33 cellular contexts compared by ENCODE assay signal in the genomic region with DNA sequence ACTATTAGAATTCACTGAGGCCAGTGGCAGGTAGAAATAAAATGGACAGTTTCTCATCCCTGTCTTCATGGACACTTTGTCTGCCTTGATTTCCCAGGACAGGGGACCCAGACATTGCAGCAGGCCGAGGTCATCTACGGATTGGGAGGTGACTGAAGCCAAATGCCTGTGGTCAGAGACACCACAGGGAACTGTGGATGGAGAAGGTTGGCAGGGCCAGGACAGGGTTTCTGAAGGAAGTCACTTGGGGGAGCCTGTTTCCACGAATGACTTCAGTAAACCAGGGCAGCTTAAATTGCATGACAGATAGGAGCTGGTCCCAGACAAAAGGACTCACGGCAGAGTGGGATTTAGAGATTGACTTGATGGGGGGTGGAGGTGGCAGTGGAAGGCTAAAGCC.
"Had no signal": no experiment of that assay in that cellular context is flagged by ENCODE, and none has a peak within 500 bp of the region (broad histone marks: within the 10 kb centered on the region; RNA-seq: fewer than 3 reads in every experiment).

No MANE protein-coding gene starts in this region.

- H3K4me1 ChIP-seq: adrenal gland had no signal

- H3K27me3 ChIP-seq: adrenal gland, brain microvascular endothelial cell, Peyer's patch had no signal

- H3K4me3 Mint-ChIP-seq: activated B cell treated with CpG ODN at 0.5 μM for 24 hours; activated CD8-positive, alpha-beta T cell treated with anti-CD3 and anti-CD28 coated beads, Interleukin-2, amount 10 ng/mL, durations not matched to agents 7 days and 5 days; activated naive CD4-positive, alpha-beta T cell treated with anti-CD3 and anti-CD28 coated beads for 36 hours; activated T-cell treated with anti-CD3 and anti-CD28 coated beads, Interleukin-2, amount 50 U/mL, for 4 hours; activated T-helper 1 cell treated with anti-CD3 and anti-CD28 coated beads, Interleukin-12 subunit alpha, Interleukin-12 subunit beta, Interleukin-2, Interleukin-4 antibody, amounts not matched to agents 30 ng/mL and 10 ng/mL and 1 ng/mL, durations not matched to agents 14 hours and 24 hours and 36 hours; T-cell had no signal

- H3K4me3 ChIP-seq: adrenal gland, K562, Peyer's patch had no signal

- H3K27ac Mint-ChIP-seq: activated B cell treated with CpG ODN at 0.5 μM for 24 hours; activated CD8-positive, alpha-beta T cell treated with anti-CD3 and anti-CD28 coated beads, Interleukin-2, amount 10 ng/mL, durations not matched to agents 7 days and 5 days; activated naive CD4-positive, alpha-beta T cell treated with anti-CD3 and anti-CD28 coated beads for 36 hours; activated naive CD4-positive, alpha-beta T cell treated with anti-CD3 and anti-CD28 coated beads, Interleukin-2, amount 50 U/mL, for 72 hours; activated T-helper 1 cell treated with anti-CD3 and anti-CD28 coated beads, Interleukin-12 subunit alpha, Interleukin-12 subunit beta, Interleukin-2, Interleukin-4 antibody, amounts not matched to agents 30 ng/mL and 10 ng/mL and 1 ng/mL, durations not matched to agents 14 hours and 24 hours and 36 hours; T-cell had no signal

- H3K27ac ChIP-seq: adrenal gland, brain microvascular endothelial cell, Peyer's patch, RWPE1, VCaP had no signal

- H3K36me3 Mint-ChIP-seq: activated naive CD4-positive, alpha-beta T cell treated with anti-CD3 and anti-CD28 coated beads, Interleukin-2, amount 50 U/mL, for 72 hours; T-cell had no signal

- H3K4me1 Mint-ChIP-seq: activated B cell treated with CpG ODN at 0.5 μM for 24 hours, T-cell had no signal

- FAIRE-seq: K562 had no signal

- H3K27me3 Mint-ChIP-seq: activated B cell treated with CpG ODN at 0.5 μM for 24 hours, T-cell had no signal

- ATAC-seq: activated CD8-positive, alpha-beta T cell treated with anti-CD3 and anti-CD28 coated beads, Interleukin-2, amount 10 ng/mL, durations not matched to agents 7 days and 5 days; activated naive CD4-positive, alpha-beta T cell treated with anti-CD3 and anti-CD28 coated beads, Interleukin-2, amount 50 U/mL, for 72 hours; activated T-cell treated with anti-CD3 and anti-CD28 coated beads, Interleukin-2, amount 50 U/mL, for 4 hours; K562; PC-3; Right ventricle myocardium inferior; SK-N-SH treated with all-trans-retinoic acid at 6 μM for 48 hours; T-cell had no signal

- H3K9me3 Mint-ChIP-seq: activated B cell treated with CpG ODN at 0.5 μM for 24 hours; activated naive CD4-positive, alpha-beta T cell treated with anti-CD3 and anti-CD28 coated beads for 36 hours; activated naive CD4-positive, alpha-beta T cell treated with anti-CD3 and anti-CD28 coated beads, Interleukin-2, amount 50 U/mL, for 72 hours; activated T-cell treated with anti-CD3 and anti-CD28 coated beads, Interleukin-2, amount 50 U/mL, for 4 hours; activated T-helper 1 cell treated with anti-CD3 and anti-CD28 coated beads, Interleukin-12 subunit alpha, Interleukin-12 subunit beta, Interleukin-2, Interleukin-4 antibody, amounts not matched to agents 30 ng/mL and 10 ng/mL and 1 ng/mL, durations not matched to agents 14 hours and 24 hours and 36 hours; T-cell had no signal

- DNase-seq: activated B cell treated with CpG ODN at 0.5 μM for 24 hours; activated CD4-positive, alpha-beta T cell treated with anti-CD3 and anti-CD28 coated beads for 4 hours; activated CD4-positive, alpha-beta T cell treated with anti-CD3 and anti-CD28 coated beads, Interleukin-2, amount 50 U/mL, for 4 hours; activated CD4-positive, CD25-positive, alpha-beta regulatory T cell treated with anti-CD3 and anti-CD28 coated beads, Interleukin-2, amount 50 U/mL, for 72 hours; activated CD8-positive, alpha-beta T cell treated with anti-CD3 and anti-CD28 coated beads, Interleukin-2, amount 10 ng/mL, durations not matched to agents 7 days and 5 days; activated gamma-delta T cell treated with Interleukin-2 at 50 U/mL for 16 hours; activated naive CD4-positive, alpha-beta T cell treated with anti-CD3 and anti-CD28 coated beads for 36 hours; activated T-cell treated with anti-CD3 and anti-CD28 coated beads for 4 hours; activated T-cell treated with anti-CD3 and anti-CD28 coated beads, Interleukin-2, amount 50 U/mL, for 4 hours; adrenal gland; brain microvascular endothelial cell; central memory CD4-positive, alpha-beta T cell; NCI-H1105; NCI-H1417 treated with DMSO at 0.1 percent for 48 hours; NCI-H2081; NCI-H2227 treated with DMSO at 0.1 percent for 48 hours; NCI-H446; NCI-H510A treated with DMSO at 0.1 percent for 48 hours; NCI-H526 treated with DMSO at 0.1 percent for 48 hours; NCI-H774; PC-3; Peyer's patch; SIG-M5; T-cell; T-helper 2 cell; T-helper 9 cell had no signal

- H3K9me3 ChIP-seq: adrenal gland, Peyer's patch had no signal

- H3K36me3 ChIP-seq: adrenal gland, brain microvascular endothelial cell, Peyer's patch had no signal
